Comparison of ENCODE assay signal across 10 cellular contexts in the genomic region with DNA sequence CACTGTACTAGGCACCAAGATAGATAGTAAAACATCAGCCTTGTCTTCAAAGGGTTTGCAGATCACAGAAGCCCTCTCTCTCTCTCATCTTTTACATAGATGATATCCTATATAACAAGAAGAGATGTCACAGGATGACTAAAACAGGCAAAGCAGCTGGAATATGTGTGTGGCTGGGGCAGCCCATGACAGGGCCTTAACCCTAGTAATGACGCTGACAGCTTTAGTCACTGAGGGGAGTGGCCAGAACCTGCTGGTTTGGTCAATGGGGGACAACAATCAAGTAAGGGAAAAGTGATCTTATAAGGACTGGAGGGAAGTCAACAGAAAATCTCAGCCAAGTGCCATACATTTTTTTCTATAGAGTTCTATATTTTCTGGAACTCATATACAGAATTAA. TPM values are rescaled to one million over a fixed set of nuclear protein-coding genes. Genes with fewer than 3 reads are reported as not detected.
A peak's percentile ranks its signal among the peaks of the same experiment; 100 is the strongest.
DNase-seq lines count a peak whose midpoint lies in the region; ATAC-seq and TF ChIP-seq lines count a peak whose summit lies in the region.
"Had no signal": no experiment of that assay in that cellular context is flagged by ENCODE, and none has a peak within 500 bp of the region (broad histone marks: within the 10 kb centered on the region; RNA-seq: fewer than 3 reads in every experiment).

No MANE protein-coding gene starts in this region.

- no peaks in the 10 kb centered on the region for H4K20me1 ChIP-seq in SK-N-SH (ENCODE audit: insufficient read depth)

- no peaks in the 10 kb centered on the region for H3K36me3 ChIP-seq in SK-N-SH (replicated peaks in 1 of 2; ENCODE audit: control insufficient read depth in 1 of 2, insufficient read depth in 2 of 2, low read length in 1 of 2)
- H3K36me3 ChIP-seq: esophagus muscularis mucosa had no signal

- H3K4me1 Mint-ChIP-seq in glutamatergic neuron (ENCODE audit: low read depth, unreplicated experiment): no peaks in the 10 kb centered on the region

- H3F3A ChIP-seq in SK-N-SH (replicated peaks; ENCODE audit: insufficient read depth): peaks cover 34% of the 10 kb centered on the region

- H3K27ac ChIP-seq in SK-N-SH (ENCODE audit: low read depth in 2 of 2, low read length in 1 of 2): peak overlapping the region in 1 of 2 experiments; percentile 86; a peak in 2 of 4 replicates
- H3K27ac ChIP-seq: esophagus muscularis mucosa had no signal

- POLR2A ChIA-PET in SK-N-SH (lab: Yijun Ruan, JAX): no interaction called here

- H2AFZ ChIP-seq in SK-N-SH (ENCODE audit: low read depth): peak overlapping the region; percentile 5; the same call in 1 of the 2 replicates

- peak overlapping the region; percentile 32; the same call in 1 of the 2 replicates for H3K4me2 ChIP-seq in SK-N-SH

- no peaks in the 10 kb centered on the region for H3K9me3 Mint-ChIP-seq in glutamatergic neuron (ENCODE audit: unreplicated experiment)

- TF ChIP-seq CTCF in SK-N-SH (IDR thresholded peaks at IDR 0.05) (no peak), glutamatergic neuron (IDR thresholded peaks at IDR 0.05; ENCODE audit: partially characterized antibody, unreplicated experiment) (no peak)

- H3K27me3 Mint-ChIP-seq in glutamatergic neuron (ENCODE audit: unreplicated experiment): no peaks in the 10 kb centered on the region

- no peaks in the 10 kb centered on the region for H3K36me3 Mint-ChIP-seq in glutamatergic neuron (ENCODE audit: unreplicated experiment)

- peaks cover 0 to 15% of the 10 kb centered on the region in 2 experiments; a peak in 2 of 4 replicates for H3K4me1 ChIP-seq in SK-N-SH (ENCODE audit: control insufficient read depth in 1 of 2, insufficient read depth in 2 of 2, low read depth in 1 of 2, low read length in 1 of 2)

- no peaks in the 10 kb centered on the region for H3K79me2 ChIP-seq in SK-N-SH (ENCODE audit: insufficient read depth)

- H3K27me3 ChIP-seq in SK-N-SH (ENCODE audit: insufficient read depth): no peaks in the 10 kb centered on the region
- H3K27me3 ChIP-seq: esophagus muscularis mucosa had no signal

- DNase-seq in GM03348 (ENCODE audit: low spot score): peak; percentile 42
- no peak for DNase-seq in SK-N-SH
- peak; percentile 52 for DNase-seq in dedifferentiated amniotic fluid mesenchymal stem cell (ENCODE audit: extremely low spot score)
- peak in 3 of 4 experiments; percentile 6 to 50 (median 20) for DNase-seq in stimulated activated CD4-positive, alpha-beta T cell treated with anti-CD3 and anti-CD28 coated beads, Interleukin-1b, Interleukin-23, amount 100 ng/mL, for 24 hours (ENCODE audit: low read depth in 4 of 4, low spot score in 1 of 4)
- DNase-seq in NCI-H128 (lab: John Stamatoyannopoulos, UW; ENCODE audit: unreplicated experiment): no peak
- DNase-seq in glutamatergic neuron: no peak
- no peak for DNase-seq in C1 segment of cervical spinal cord (lab: John Stamatoyannopoulos, UW)
- DNase-seq: NCI-H2029 treated with DMSO at 0.1 percent for 48 hours had no signal

- no peak for TF ChIP-seq EP300 in SK-N-SH (IDR thresholded peaks at IDR 0.05; ENCODE audit: borderline replicate concordance in 1 of 2, low read depth in 1 of 2, low read length in 1 of 2)

- no peak for TF ChIP-seq RAD21 in SK-N-SH (IDR thresholded peaks at IDR 0.05; ENCODE audit: low read length)

- peak overlapping the region; percentile 49 for H3K9ac ChIP-seq in SK-N-SH

- WGBS in SK-N-SH (ENCODE audit: low lambda C conversion rate): 19% methylated on average over 1 of the region's 1 CpG

- no peaks in the 10 kb centered on the region for H3K9me3 ChIP-seq in SK-N-SH
- H3K9me3 ChIP-seq: esophagus muscularis mucosa had no signal

- ATAC-seq in HG03175 (IDR thresholded peaks at IDR 0.05; ENCODE audit: unreplicated experiment): no peak

- CTCF ChIA-PET in SK-N-SH (lab: Yijun Ruan, JAX): interaction anchor here (0.8 to 4.8 kb wide), 4 partner anchors 13 to 401 kb away, joined by 5 to 51 read pairs (median 26); a partner anchor contains a TSS

- no peak overlapping the region for H3K4me3 ChIP-seq in SK-N-SH (ENCODE audit: low read depth in 2 of 2, low read length in 1 of 2)
- H3K4me3 ChIP-seq: esophagus muscularis mucosa had no signal

- no peaks in the 10 kb centered on the region for H3K9me2 ChIP-seq in SK-N-SH

- no peak overlapping the region for H3K4me3 Mint-ChIP-seq in glutamatergic neuron (ENCODE audit: unreplicated experiment)

- no peak overlapping the region for H3K27ac Mint-ChIP-seq in glutamatergic neuron (ENCODE audit: unreplicated experiment)

TF ChIP-seq in SK-N-SH, 30 proteins besides CTCF, POLR2A, EP300 and RAD21:
- TF ChIP-seq TEAD4 (IDR thresholded peaks at IDR 0.05; ENCODE audit: borderline replicate concordance, insufficient read depth) (no peak), FOXM1 (IDR thresholded peaks at IDR 0.05; ENCODE audit: low read depth) (no peak), MEF2A (IDR thresholded peaks at IDR 0.05; ENCODE audit: borderline replicate concordance, low read depth) (no peak), RCOR1 (IDR thresholded peaks at IDR 0.05; ENCODE audit: low read length) (no peak), RXRA (IDR thresholded peaks at IDR 0.05; ENCODE audit: borderline replicate concordance, low read depth) (no peak), TCF12 (IDR thresholded peaks at IDR 0.05) (no peak), GATA2 (CRISPR knock-in tag; IDR thresholded peaks at IDR 0.05) (no peak), EZH2phosphoT487 (IDR thresholded peaks at IDR 0.05; ENCODE audit: borderline replicate concordance, low read depth) (no peak), ELF1 (IDR thresholded peaks at IDR 0.05) (no peak), FOSL2 (IDR thresholded peaks at IDR 0.05; ENCODE audit: borderline replicate concordance, low read depth) (no peak), JUND (IDR thresholded peaks at IDR 0.05) (0 out of 2 replicates have a peak, but pooled peaks have one; percentile 11)
- TF ChIP-seq, protein P1, sequence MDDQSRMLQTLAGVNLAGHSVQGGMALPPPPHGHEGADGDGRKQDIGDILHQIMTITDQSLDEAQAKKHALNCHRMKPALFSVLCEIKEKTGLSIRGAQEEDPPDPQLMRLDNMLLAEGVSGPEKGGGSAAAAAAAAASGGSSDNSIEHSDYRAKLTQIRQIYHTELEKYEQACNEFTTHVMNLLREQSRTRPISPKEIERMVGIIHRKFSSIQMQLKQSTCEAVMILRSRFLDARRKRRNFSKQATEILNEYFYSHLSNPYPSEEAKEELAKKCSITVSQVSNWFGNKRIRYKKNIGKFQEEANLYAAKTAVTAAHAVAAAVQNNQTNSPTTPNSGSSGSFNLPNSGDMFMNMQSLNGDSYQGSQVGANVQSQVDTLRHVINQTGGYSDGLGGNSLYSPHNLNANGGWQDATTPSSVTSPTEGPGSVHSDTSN (IDR thresholded peaks at IDR 0.05): peak; percentile 34; the same call in 1 of the 2 replicates
- TF ChIP-seq, protein P2, sequence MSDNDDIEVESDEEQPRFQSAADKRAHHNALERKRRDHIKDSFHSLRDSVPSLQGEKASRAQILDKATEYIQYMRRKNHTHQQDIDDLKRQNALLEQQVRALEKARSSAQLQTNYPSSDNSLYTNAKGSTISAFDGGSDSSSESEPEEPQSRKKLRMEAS (IDR thresholded peaks at IDR 0.05; ENCODE audit: low read depth): no peak

RNA-seq across cellular contexts. Expression of a gene that starts 41.9 kb away (rescaled TPM):
- polyA plus RNA-seq in SK-N-SH (2012; rRNA removed): 21.9 and 37.2 TPM in 2 replicates
- 17.4 and 20.9 TPM in 2 replicates for polyA plus RNA-seq in SK-N-SH (2012; cell fraction: cytosol; rRNA removed)
- 34.8 and 85.0 TPM in 2 replicates for polyA plus RNA-seq in SK-N-SH (2012; cell fraction: nucleus; rRNA removed)
- total RNA-seq in glutamatergic neuron (ENCODE audit: unreplicated experiment): 9.7 TPM

Comparison
In these comparisons a context has a peak if more than half of its experiments do, and no peak if none do; other contexts are left out.
1. DNase-seq: peak in GM03348 (single experiment), dedifferentiated amniotic fluid mesenchymal stem cell (single experiment) and stimulated activated CD4-positive, alpha-beta T cell treated with anti-CD3 and anti-CD28 coated beads, Interleukin-1b, Interleukin-23, amount 100 ng/mL, for 24 hours (3 of 4); none in SK-N-SH (single experiment), NCI-H128 (single experiment), glutamatergic neuron (single experiment) and C1 segment of cervical spinal cord (0 of 14).